8 cellular contexts compared by ENCODE assay signal in genomic region chr3:29686889-29687592, GRCh38.
DNase-seq lines count a peak whose midpoint lies in the region; ATAC-seq and TF ChIP-seq lines count a peak whose summit lies in the region.

No MANE protein-coding gene starts in this region.

- H3K4me3 ChIP-seq in MM.1S (ENCODE audit: low read length) (no peak overlapping the region), WERI-Rb-1 (ENCODE audit: low read depth, low read length) (no peak overlapping the region)

- no peaks in the 10 kb centered on the region for H3K36me3 ChIP-seq in MM.1S (replicated peaks; ENCODE audit: insufficient read depth, low read length)
- H3K36me3 ChIP-seq in WERI-Rb-1, result no peaks in the 10 kb centered on the region

- H3K79me2 ChIP-seq in MM.1S (ENCODE audit: low read length), result no peaks in the 10 kb centered on the region

- DNase-seq in MM.1S (peak; percentile 74), kidney glomerular epithelial cell (lab: John Stamatoyannopoulos, UW) (peak; percentile 24), WERI-Rb-1 (no peak), DMS53 treated with DMSO at 0.1 percent for 48 hours (lab: John Stamatoyannopoulos, UW; ENCODE audit: unreplicated experiment) (no peak), NCI-H2171 treated with DMSO at 0.1 percent for 48 hours (lab: John Stamatoyannopoulos, UW) (no peak), hippocampal formation (lab: John Stamatoyannopoulos, UW) (no peak)

- no peaks in the 10 kb centered on the region for H3K27me3 ChIP-seq in MM.1S (replicated peaks; ENCODE audit: insufficient read depth, low read length)
- H3K27me3 ChIP-seq in WERI-Rb-1 (ENCODE audit: insufficient read depth, low read depth, severe bottlenecking), result no peaks in the 10 kb centered on the region

- no peak overlapping the region for H2AFZ ChIP-seq in MM.1S (ENCODE audit: low read length)

- H3K9ac ChIP-seq in MM.1S (ENCODE audit: low read length), result no peak overlapping the region

- H4K20me1 ChIP-seq in MM.1S (ENCODE audit: insufficient read depth, low read length), result no peaks in the 10 kb centered on the region

- ATAC-seq in GM18508 (IDR thresholded peaks at IDR 0.05; ENCODE audit: insufficient read depth, unreplicated experiment) (peak; percentile 95), GM21825 (IDR thresholded peaks at IDR 0.05; ENCODE audit: unreplicated experiment) (peak; percentile 96)

- no peaks in the 10 kb centered on the region for H3F3A ChIP-seq in MM.1S (ENCODE audit: insufficient read depth, low read length)

- H3K4me2 ChIP-seq in MM.1S (ENCODE audit: low read depth, low read length), result no peak overlapping the region; the same call in 1 of the 2 replicates

- TF ChIP-seq CTCF in MM.1S (IDR thresholded peaks at IDR 0.05; ENCODE audit: low read length), result no peak
- TF ChIP-seq CTCF in WERI-Rb-1 (IDR thresholded peaks at IDR 0.05; ENCODE audit: low read depth, low read length), result no peak

- H3K27ac ChIP-seq in MM.1S (ENCODE audit: low read length) (no peak overlapping the region), WERI-Rb-1 (no peak overlapping the region)

- H3K9me3 ChIP-seq in MM.1S (replicated peaks; ENCODE audit: insufficient read depth, low read length), result no peaks in the 10 kb centered on the region
- H3K9me3 ChIP-seq in WERI-Rb-1 (ENCODE audit: severe bottlenecking), result no peaks in the 10 kb centered on the region

- H3K4me1 ChIP-seq in MM.1S (ENCODE audit: low read length), result no peaks in the 10 kb centered on the region

- H3K9me2 ChIP-seq in MM.1S (replicated peaks; ENCODE audit: insufficient read depth, low read length), result no peaks in the 10 kb centered on the region

Comparison
In these comparisons a context has a peak if more than half of its experiments do, and no peak if none do; other contexts are left out.
1. DNase-seq: peak in MM.1S (single experiment) and kidney glomerular epithelial cell (single experiment); none in WERI-Rb-1 (single experiment), DMS53 treated with DMSO at 0.1 percent for 48 hours (single experiment), NCI-H2171 treated with DMSO at 0.1 percent for 48 hours (single experiment) and hippocampal formation (0 of 2).